Comparison of ENCODE assay signal across 20 cellular contexts in the genomic region with DNA sequence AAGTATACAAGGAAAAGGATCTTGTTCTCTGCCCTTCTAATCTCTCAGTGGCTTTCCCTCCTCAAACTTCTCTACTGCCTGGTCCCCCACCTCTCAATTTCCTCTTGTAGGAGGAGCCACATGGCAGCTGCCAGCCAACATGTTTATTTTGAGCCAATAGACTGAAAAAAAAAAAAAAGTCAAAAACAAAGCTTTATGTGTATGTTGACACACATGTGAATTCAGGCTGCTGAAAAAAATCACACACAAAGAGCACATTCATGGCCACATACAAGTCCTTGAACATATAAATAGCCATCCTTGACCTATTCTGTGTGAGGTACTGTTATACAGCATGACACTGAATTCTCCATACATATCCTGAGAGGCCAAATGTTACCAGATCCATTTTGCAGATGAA. TPM values are rescaled to one million over a fixed set of nuclear protein-coding genes. Genes with fewer than 3 reads are reported as not detected.
DNase-seq lines count a peak whose midpoint lies in the region; ATAC-seq and TF ChIP-seq lines count a peak whose summit lies in the region.
"Had no signal": no experiment of that assay in that cellular context is flagged by ENCODE, and none has a peak within 500 bp of the region (broad histone marks: within the 10 kb centered on the region; RNA-seq: fewer than 3 reads in every experiment).

No MANE protein-coding gene starts in this region.

- CTCF ChIA-PET in MCF 10A (lab: Yijun Ruan, JAX), result interaction anchor here (0.6 to 12.4 kb wide), 24 partner anchors 9 to 1069 kb away, joined by 3 to 298 read pairs (median 4); no protein-coding TSS in a partner anchor

- H3K36me3 ChIP-seq in kidney epithelial cell (ENCODE audit: control insufficient read depth, insufficient read depth, low read length) (no peaks in the 10 kb centered on the region), suprapubic skin (no peaks in the 10 kb centered on the region)

- no TSS peak for BruUV-seq in MCF 10A (replicated peaks; lab: Mats Ljungman, UMichigan)

- no peak for TF ChIP-seq CTCF in MCF 10A (IDR thresholded peaks at IDR 0.05; ENCODE audit: unreplicated experiment)
- no peak for TF ChIP-seq CTCF in kidney epithelial cell (IDR thresholded peaks at IDR 0.05; ENCODE audit: insufficient read depth, low read length, poor library complexity, severe bottlenecking)
- no peak for TF ChIP-seq CTCF in suprapubic skin (IDR thresholded peaks at IDR 0.05)

- no peaks in the 10 kb centered on the region for H3K9me3 ChIP-seq in suprapubic skin

- no peak for TF ChIP-seq POLR2A in suprapubic skin (IDR thresholded peaks at IDR 0.05)

- no peaks in the 10 kb centered on the region for H3K27me3 ChIP-seq in kidney epithelial cell (ENCODE audit: control insufficient read depth, insufficient read depth, low read length)
- H3K27me3 ChIP-seq in suprapubic skin, result no peaks in the 10 kb centered on the region
- H3K27me3 ChIP-seq: brain microvascular endothelial cell had no signal

- no peaks in the 10 kb centered on the region for H3K9me3 Mint-ChIP-seq in MCF 10A (ENCODE audit: unreplicated experiment)
- H3K9me3 Mint-ChIP-seq: activated B cell treated with CpG ODN at 0.5 μM for 24 hours; CD4-positive, CD25-positive, alpha-beta regulatory T cell; memory B cell had no signal

- no peak for ATAC-seq in HG03097 (IDR thresholded peaks at IDR 0.05; ENCODE audit: low FRiP score, unreplicated experiment)

- DNase-seq in DMS53 (lab: John Stamatoyannopoulos, UW) (peak; percentile 29), DMS53 treated with DMSO at 0.1 percent for 48 hours (lab: John Stamatoyannopoulos, UW; ENCODE audit: unreplicated experiment) (no peak), MCF 10A (ENCODE audit: unreplicated experiment) (no peak), kidney epithelial cell (ENCODE audit: low read depth) (no peak), suprapubic skin (ENCODE audit: low spot score in 2 of 2) (no peak), midbrain (lab: John Stamatoyannopoulos, UW) (no peak), NCI-H2107 (lab: John Stamatoyannopoulos, UW) (no peak)
- DNase-seq: activated B cell treated with CpG ODN at 0.5 μM for 24 hours; activated naive CD4-positive, alpha-beta T cell treated with Interleukin-2 at 50 U/mL for 16 hours; brain microvascular endothelial cell; CD4-positive, CD25-positive, alpha-beta regulatory T cell; EL; foreskin fibroblast; H7; NCI-H146; occipital lobe; stimulated activated naive CD4-positive, alpha-beta T cell treated with Interleukin-2 at 50 U/mL for 16 hours had no signal

- H3K27me3 Mint-ChIP-seq in MCF 10A (ENCODE audit: insufficient read depth, unreplicated experiment), result no peaks in the 10 kb centered on the region

- POLR2A ChIA-PET in MCF 10A (lab: Yijun Ruan, JAX), result interaction anchor here (0.9 to 31.1 kb wide), 23 partner anchors 9 to 928 kb away, joined by 3 to 2189 read pairs (median 14); a partner anchor contains a TSS

- no peak for TF ChIP-seq EP300 in suprapubic skin (IDR thresholded peaks at IDR 0.05)

- peaks cover 57% of the 10 kb centered on the region for H3K4me1 ChIP-seq in suprapubic skin

- peaks cover 31% of the 10 kb centered on the region for H3K36me3 Mint-ChIP-seq in MCF 10A (ENCODE audit: insufficient read depth, unreplicated experiment)
- H3K36me3 Mint-ChIP-seq: CD4-positive, CD25-positive, alpha-beta regulatory T cell; memory B cell had no signal

- intact Hi-C loops in MCF 10A (cut with micrococcal nuclease), result no loop called here

- H3K4me3 Mint-ChIP-seq in MCF 10A (ENCODE audit: unreplicated experiment), result peak overlapping the region; percentile 89
- H3K4me3 Mint-ChIP-seq: activated B cell treated with CpG ODN at 0.5 μM for 24 hours; CD4-positive, CD25-positive, alpha-beta regulatory T cell; memory B cell had no signal

- peaks cover 67% of the 10 kb centered on the region for H3K4me1 Mint-ChIP-seq in MCF 10A (ENCODE audit: insufficient read depth, unreplicated experiment)
- H3K4me1 Mint-ChIP-seq: memory B cell had no signal

- no peak overlapping the region for H3K27ac ChIP-seq in suprapubic skin
- H3K27ac ChIP-seq: 22Rv1, brain microvascular endothelial cell had no signal

- H3K4me3 ChIP-seq in kidney epithelial cell (ENCODE audit: low read depth, low read length) (peak overlapping the region; percentile 76), suprapubic skin (peak overlapping the region; percentile 88)

- H3K27ac Mint-ChIP-seq in MCF 10A (ENCODE audit: low read depth, unreplicated experiment), result peak overlapping the region; percentile 90
- H3K27ac Mint-ChIP-seq: activated B cell treated with CpG ODN at 0.5 μM for 24 hours; CD4-positive, CD25-positive, alpha-beta regulatory T cell; memory B cell had no signal

RNA-seq across cellular contexts. Expression of a gene that starts 3.7 kb away (rescaled TPM):
- total RNA-seq in MCF 10A (2022), result 240 and 243 TPM in 2 replicates
- total RNA-seq in kidney epithelial cell, result 30.7 and 37.4 TPM in 2 replicates
- total RNA-seq in suprapubic skin, result 100 to 1,000 TPM in 2 of 4 donors, 10 to 100 TPM in 2; 67.9 to 159 (median 96.4) TPM
- total RNA-seq: activated B cell treated with CpG ODN at 0.5 μM for 24 hours had no signal

RNA-seq across cellular contexts. Expression of a gene that starts 55.2 kb away (rescaled TPM):
- total RNA-seq in MCF 10A (2022) (88.8 and 135 TPM in 2 replicates), kidney epithelial cell (20.2 and 20.6 TPM in 2 replicates), suprapubic skin (1 to 10 TPM; 5.0 to 7.8 (median 5.9) TPM)
